1 cellular context compared by ENCODE assay signal in the genomic region with DNA sequence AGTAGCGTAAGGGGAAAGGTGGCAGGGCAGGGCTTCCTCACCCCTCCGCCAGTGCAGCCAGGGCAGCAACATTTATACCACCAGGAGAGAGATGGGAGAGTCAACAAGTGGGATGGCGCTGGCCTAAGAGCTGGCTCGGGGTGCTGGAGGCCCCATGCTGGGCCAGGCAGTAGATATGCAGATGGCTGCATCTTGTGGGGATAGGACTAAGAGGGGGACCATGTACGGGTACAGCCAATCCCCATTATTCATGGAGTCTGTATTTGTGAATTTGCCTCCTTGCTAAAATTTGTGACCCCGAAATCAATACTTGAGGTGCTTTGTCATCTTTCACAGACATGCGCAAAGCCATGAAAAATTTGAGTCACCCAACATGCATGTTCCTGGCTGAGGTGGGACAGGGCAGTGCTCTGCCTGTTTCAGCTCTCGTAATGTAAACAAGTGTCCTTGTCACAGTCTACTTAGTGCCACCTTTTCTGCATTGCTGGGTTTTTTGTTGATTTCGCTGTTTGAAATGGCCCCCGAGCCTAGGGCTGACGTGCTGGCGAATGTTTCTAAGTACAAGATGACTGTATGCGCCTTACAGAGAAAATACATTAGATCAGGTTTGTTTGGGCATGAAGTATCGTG.
TF ChIP-seq lines count a peak whose summit lies in the region.

No MANE protein-coding gene starts in this region.

TF ChIP-seq in H1, 55 proteins besides CTCF, POLR2A, EP300 and RAD21:
- no peak for TF ChIP-seq SIN3A (conservative IDR thresholded peaks at IDR 0.05 in 1 of 2, IDR thresholded peaks at IDR 0.05 in 1 of 2; ENCODE audit: low read depth in 1 of 2, low read length in 2 of 2)
- no peak for TF ChIP-seq CTBP2 (IDR thresholded peaks at IDR 0.05; ENCODE audit: borderline replicate concordance, insufficient read depth, insufficient read length, low read length)
- TF ChIP-seq JUND (IDR thresholded peaks at IDR 0.05; ENCODE audit: low read length) = no peak
- no peak for TF ChIP-seq POU5F1 (IDR thresholded peaks at IDR 0.05; ENCODE audit: low read depth, low read length)
- TF ChIP-seq, protein P1, sequence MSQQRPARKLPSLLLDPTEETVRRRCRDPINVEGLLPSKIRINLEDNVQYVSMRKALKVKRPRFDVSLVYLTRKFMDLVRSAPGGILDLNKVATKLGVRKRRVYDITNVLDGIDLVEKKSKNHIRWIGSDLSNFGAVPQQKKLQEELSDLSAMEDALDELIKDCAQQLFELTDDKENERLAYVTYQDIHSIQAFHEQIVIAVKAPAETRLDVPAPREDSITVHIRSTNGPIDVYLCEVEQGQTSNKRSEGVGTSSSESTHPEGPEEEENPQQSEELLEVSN (IDR thresholded peaks at IDR 0.05) = no peak
- TF ChIP-seq SP2 (IDR thresholded peaks at IDR 0.05; ENCODE audit: low read length) = no peak
- TF ChIP-seq TBP (IDR thresholded peaks at IDR 0.05; ENCODE audit: low read depth, low read length) = no peak
- no peak for TF ChIP-seq ZNF274 (IDR thresholded peaks at IDR 0.05; ENCODE audit: borderline replicate concordance, extremely low read depth, low read length)
- TF ChIP-seq SAP30 (IDR thresholded peaks at IDR 0.05; ENCODE audit: insufficient read depth, insufficient replicate concordance, low read length) = no peak
